Comparison of ENCODE assay signal across 15 cellular contexts in genomic region chr20:17955302-17955701, GRCh38. TPM values are rescaled to one million over a fixed set of nuclear protein-coding genes. Genes with fewer than 3 reads are reported as not detected.
DNase-seq lines count a peak whose midpoint lies in the region; ATAC-seq, FAIRE-seq and TF ChIP-seq lines count a peak whose summit lies in the region.
"Had no signal": no experiment of that assay in that cellular context is flagged by ENCODE, and none has a peak within 500 bp of the region (broad histone marks: within the 10 kb centered on the region; RNA-seq: fewer than 3 reads in every experiment).

No MANE protein-coding gene starts in this region.

- no peak for TF ChIP-seq EP300 in GM12878 (IDR thresholded peaks at IDR 0.05; ENCODE audit: borderline replicate concordance in 1 of 2, control insufficient read depth in 1 of 2, low read depth in 2 of 2, low read length in 2 of 2)

- WGBS in GM12878 (ENCODE audit: insufficient coverage, insufficient replicate concordance, low lambda C conversion rate, missing lambda C conversion rate), result 11% methylated on average over 3 of the region's 3 CpGs

- H3K4me3 ChIP-seq in OCI-LY1 (ENCODE audit: low read depth, low read length, poor library complexity, severe bottlenecking), result no peak overlapping the region
- H3K4me3 ChIP-seq in GM12878, result peak overlapping the region; percentile 43; the same call in 1 of the 2 replicates
- no peak overlapping the region for H3K4me3 ChIP-seq in effector memory CD4-positive, alpha-beta T cell (ENCODE audit: insufficient read depth, low read depth, low read length, poor library complexity, severe bottlenecking)
- H3K4me3 ChIP-seq: pancreas, tibial artery had no signal

- H3K4me2 ChIP-seq in OCI-LY1 (ENCODE audit: low read length) (no peak overlapping the region), GM12878 (ENCODE audit: control insufficient read depth, insufficient read depth) (peak overlapping the region; percentile 56; the same call in 1 of the 2 replicates)

- no peak overlapping the region for H2AFZ ChIP-seq in OCI-LY1 (ENCODE audit: low read length)
- no peak overlapping the region for H2AFZ ChIP-seq in GM12878 (ENCODE audit: control insufficient read depth, low read depth, low read length)

- H3F3A ChIP-seq in OCI-LY1 (ENCODE audit: insufficient read depth, low read length), result no peaks in the 10 kb centered on the region

- in situ Hi-C loops in GM12878 (cut with MboI), result no loop called here

- H3K27me3 ChIP-seq in OCI-LY1 (ENCODE audit: insufficient read depth, low read length) (no peaks in the 10 kb centered on the region), GM12878 (replicated peaks in 1 of 2; ENCODE audit: control insufficient read depth in 2 of 2, insufficient read depth in 2 of 2, low read length in 1 of 2) (no peaks in the 10 kb centered on the region)
- no peaks in the 10 kb centered on the region for H3K27me3 ChIP-seq in effector memory CD4-positive, alpha-beta T cell (replicated peaks; ENCODE audit: control insufficient read depth, insufficient read depth, low read length, poor library complexity, severe bottlenecking)
- H3K27me3 ChIP-seq: pancreas, tibial artery had no signal

- H3K9me3 Mint-ChIP-seq in activated CD4-positive, alpha-beta T cell treated with anti-CD3 and anti-CD28 coated beads, Interleukin-2, amount 10 ng/mL, durations not matched to agents 24 days and 14 days, result no peaks in the 10 kb centered on the region
- H3K9me3 Mint-ChIP-seq in progenitor cell of endocrine pancreas (ENCODE audit: low read depth), result no peaks in the 10 kb centered on the region
- H3K9me3 Mint-ChIP-seq: dendritic cell treated with granulocyte-macrophage colony-stimulating factor and Interleukin-4, amounts not matched to agents 40 ng/mL and 50 ng/mL, for 4 days had no signal

- RAD21 ChIA-PET in GM12878 (lab: Charles Lee; ENCODE audit: unreplicated experiment), result interaction anchor here (0.6 to 4.8 kb wide), 7 partner anchors 9 to 413 kb away, joined by 3 to 31 read pairs (median 4); partner anchors contain the start of gene RRBP1

- peak overlapping the region; percentile 16 for H3K4me3 Mint-ChIP-seq in activated CD4-positive, alpha-beta T cell treated with anti-CD3 and anti-CD28 coated beads, Interleukin-2, amount 10 ng/mL, durations not matched to agents 24 days and 14 days
- H3K4me3 Mint-ChIP-seq in progenitor cell of endocrine pancreas (ENCODE audit: low read depth), result no peak overlapping the region
- H3K4me3 Mint-ChIP-seq: dendritic cell treated with granulocyte-macrophage colony-stimulating factor and Interleukin-4, amounts not matched to agents 40 ng/mL and 50 ng/mL, for 4 days had no signal

- no peak for FAIRE-seq in GM12878 (lab: Jason Lieb, UNC)
- FAIRE-seq: HTR-8/SVneo, pancreas had no signal

- TF ChIP-seq CTCF in OCI-LY1 (IDR thresholded peaks at IDR 0.05; ENCODE audit: low read length), result no peak
- no peak for TF ChIP-seq CTCF in GM12878 (IDR thresholded peaks at IDR 0.05 in 2 of 3, conservative IDR thresholded peaks at IDR 0.05 in 1 of 3; ENCODE audit: control insufficient read depth in 2 of 3, extremely low read depth in 1 of 3, insufficient read depth in 1 of 3, low read depth in 3 of 3, low read length in 3 of 3)
- no peak for TF ChIP-seq CTCF in progenitor cell of endocrine pancreas (IDR thresholded peaks at IDR 0.05; ENCODE audit: unreplicated experiment)

- H3K79me2 ChIP-seq in OCI-LY1 (ENCODE audit: insufficient read depth, low read length), result peaks cover 68% of the 10 kb centered on the region
- H3K79me2 ChIP-seq in GM12878 (ENCODE audit: control insufficient read depth, insufficient read depth, low read length), result peaks cover 78% of the 10 kb centered on the region

- H4K20me1 ChIP-seq in OCI-LY1 (ENCODE audit: insufficient read depth, low read length), result peaks cover 3% of the 10 kb centered on the region; the same call in 1 of the 2 replicates
- H4K20me1 ChIP-seq in GM12878 (ENCODE audit: control insufficient read depth, insufficient read depth), result peaks cover 7% of the 10 kb centered on the region

- no TSS peak for BruUV-seq in GM12878 (replicated peaks; lab: Mats Ljungman, UMichigan)

- peaks cover 63% of the 10 kb centered on the region for H3K4me1 Mint-ChIP-seq in activated CD4-positive, alpha-beta T cell treated with anti-CD3 and anti-CD28 coated beads, Interleukin-2, amount 10 ng/mL, durations not matched to agents 24 days and 14 days
- H3K4me1 Mint-ChIP-seq in progenitor cell of endocrine pancreas (ENCODE audit: low read depth), result peaks cover 45% of the 10 kb centered on the region

- peak overlapping the region; percentile 90 for H3K27ac Mint-ChIP-seq in activated CD4-positive, alpha-beta T cell treated with anti-CD3 and anti-CD28 coated beads, Interleukin-2, amount 10 ng/mL, durations not matched to agents 24 days and 14 days
- H3K27ac Mint-ChIP-seq in progenitor cell of endocrine pancreas, result peak overlapping the region; percentile 91

- no peaks in the 10 kb centered on the region for H3K9me2 ChIP-seq in OCI-LY1 (ENCODE audit: low read depth, low read length)

- no peak for ATAC-seq in GM12878
- ATAC-seq in GM19035 (IDR thresholded peaks at IDR 0.05; ENCODE audit: unreplicated experiment), result no peak
- ATAC-seq: pancreas had no signal

- POLR2A ChIA-PET in GM12878 (lab: Charles Lee), result interaction anchor here (0.7 to 4.8 kb wide), 4 partner anchors 11 to 51 kb away, joined by 3 to 74 read pairs (median 20); partner anchors contain the start of genes MGME1 and SNX5

- intact Hi-C loops in activated CD4-positive, alpha-beta T cell treated with anti-CD3 and anti-CD28 coated beads, Interleukin-2, amount 10 ng/mL, durations not matched to agents 24 days and 14 days (cut with micrococcal nuclease), result loop anchor here (1.0 kb wide), 1 partner anchor 11 kb away; no protein-coding TSS in a partner anchor
- intact Hi-C loops in GM12878 (cut with micrococcal nuclease; ENCODE audit: unreplicated experiment), result loop anchor here (5.0 kb wide), 1 partner anchor 37 kb away; no protein-coding TSS in a partner anchor

- H3K9me3 ChIP-seq in OCI-LY1 (ENCODE audit: low read length) (no peaks in the 10 kb centered on the region), GM12878 (replicated peaks; ENCODE audit: control insufficient read depth, insufficient read depth, low read length) (no peaks in the 10 kb centered on the region)
- no peaks in the 10 kb centered on the region for H3K9me3 ChIP-seq in effector memory CD4-positive, alpha-beta T cell (ENCODE audit: control insufficient read depth, low read length)
- H3K9me3 ChIP-seq: pancreas, tibial artery had no signal

- H3K9ac ChIP-seq in OCI-LY1 (ENCODE audit: low read length), result no peak overlapping the region
- H3K9ac ChIP-seq in GM12878 (ENCODE audit: control insufficient read depth, insufficient read depth, low read length), result no peak overlapping the region

- peak; percentile 64 for DNase-seq in activated CD4-positive, alpha-beta T cell treated with anti-CD3 and anti-CD28 coated beads, Interleukin-2, amount 10 ng/mL, durations not matched to agents 24 days and 14 days
- DNase-seq in activated CD4-positive, alpha-beta T cell treated with anti-CD3 and anti-CD28 coated beads, Interleukin-2, amount 50 U/mL, for 1 hour, result no peak
- no peak for DNase-seq in GM12878 (ENCODE audit: low read depth, low spot score)
- no peak for DNase-seq in progenitor cell of endocrine pancreas (ENCODE audit: low spot score, unreplicated experiment)
- no peak for DNase-seq in effector memory CD4-positive, alpha-beta T cell
- no peak for DNase-seq in activated effector memory CD4-positive, alpha-beta T cell treated with anti-CD3 and anti-CD28 coated beads, Interleukin-2, amount 50 U/mL, for 16 hours
- DNase-seq: activated CD4-positive, alpha-beta T cell treated with anti-CD3 and anti-CD28 coated beads for 48 hours; NCI-H1092 treated with DMSO at 0.1 percent for 48 hours; pancreas; stimulated activated CD4-positive, alpha-beta T cell treated with anti-CD3 and anti-CD28 coated beads, Interleukin-12 subunit alpha, Interleukin-12 subunit beta, amount 100 ng/mL, for 4 hours; tibial artery had no signal

- TF ChIP-seq POLR2A in GM12878 (IDR thresholded peaks at IDR 0.05; ENCODE audit: low read depth, low read length), result no peak

- SMC1A ChIA-PET in GM12878 (lab: Charles Lee; ENCODE audit: uncharacterized antibody, unreplicated experiment), result interaction anchor here (0.7 to 5.7 kb wide), 13 partner anchors 10 to 383 kb away, joined by 3 to 32 read pairs (median 5); partner anchors contain the start of gene SNX5

- H3K36me3 Mint-ChIP-seq in activated CD4-positive, alpha-beta T cell treated with anti-CD3 and anti-CD28 coated beads, Interleukin-2, amount 10 ng/mL, durations not matched to agents 24 days and 14 days (ENCODE audit: low read depth), result peaks cover 72% of the 10 kb centered on the region
- peaks cover 34% of the 10 kb centered on the region for H3K36me3 Mint-ChIP-seq in progenitor cell of endocrine pancreas (ENCODE audit: insufficient read depth)

- H3K4me1 ChIP-seq in OCI-LY1 (ENCODE audit: insufficient read depth, low read length, severe bottlenecking) (peaks cover 45% of the 10 kb centered on the region), GM12878 (ENCODE audit: control insufficient read depth, insufficient read depth, low read length) (peaks cover 38% of the 10 kb centered on the region)
- H3K4me1 ChIP-seq in effector memory CD4-positive, alpha-beta T cell (ENCODE audit: control insufficient read depth, insufficient read depth, low read length, poor library complexity, severe bottlenecking), result peaks cover 11% of the 10 kb centered on the region

- H3K27ac ChIP-seq in OCI-LY1 (ENCODE audit: low read depth, low read length, poor library complexity, severe bottlenecking), result peak overlapping the region; percentile 38
- H3K27ac ChIP-seq in GM12878 (ENCODE audit: control insufficient read depth, insufficient read depth), result peak overlapping the region; percentile 59
- H3K27ac ChIP-seq in effector memory CD4-positive, alpha-beta T cell (ENCODE audit: insufficient read depth, low read length, poor library complexity, severe bottlenecking), result no peak overlapping the region
- H3K27ac ChIP-seq: pancreas, tibial artery had no signal

- H3K27me3 Mint-ChIP-seq in activated CD4-positive, alpha-beta T cell treated with anti-CD3 and anti-CD28 coated beads, Interleukin-2, amount 10 ng/mL, durations not matched to agents 24 days and 14 days, result no peaks in the 10 kb centered on the region
- no peaks in the 10 kb centered on the region for H3K27me3 Mint-ChIP-seq in progenitor cell of endocrine pancreas
- H3K27me3 Mint-ChIP-seq: dendritic cell treated with granulocyte-macrophage colony-stimulating factor and Interleukin-4, amounts not matched to agents 40 ng/mL and 50 ng/mL, for 4 days had no signal

- peaks cover 99% of the 10 kb centered on the region for H3K36me3 ChIP-seq in OCI-LY1 (ENCODE audit: insufficient read depth, low read length)
- peaks cover 15 to 34% of the 10 kb centered on the region in 2 experiments for H3K36me3 ChIP-seq in GM12878 (ENCODE audit: control insufficient read depth in 2 of 2, insufficient read depth in 2 of 2, low read length in 1 of 2)
- peaks cover 60% of the 10 kb centered on the region for H3K36me3 ChIP-seq in effector memory CD4-positive, alpha-beta T cell (ENCODE audit: control insufficient read depth, insufficient read depth, low read length)

- no peak for TF ChIP-seq RAD21 in GM12878 (IDR thresholded peaks at IDR 0.05; ENCODE audit: insufficient read depth, low read depth, low read length)

- CTCF ChIA-PET in GM12878 (lab: Yijun Ruan, JAX), result interaction anchor here (0.8 to 8.9 kb wide), 9 partner anchors 8 to 276 kb away, joined by 3 to 88 read pairs (median 8); partner anchors contain the start of genes MGME1 and SNX5

RNA-seq across cellular contexts. Expression of gene SNX5, which starts 13.3 kb away (rescaled TPM):
- total RNA-seq in activated CD4-positive, alpha-beta T cell treated with anti-CD3 and anti-CD28 coated beads, Interleukin-2, amount 10 ng/mL, durations not matched to agents 24 days and 14 days, result 230 and 240 TPM in 2 replicates
- 632 and 668 TPM in 2 replicates for total RNA-seq in GM12878 (2013; cell fraction: nucleolus; rRNA removed)
- 254 and 275 TPM in 2 replicates for total RNA-seq in GM12878 (2014; rRNA removed)
- 303 and 316 TPM in 2 replicates for total RNA-seq in GM12878 (2014; rRNA removed; fragmentation: Illumina TruSeq; extraction: Trizol)
- total RNA-seq in GM12878 (2021), result 216 and 236 TPM in 2 replicates
- 155 TPM for polyA plus RNA-seq in GM12878 (2011; ENCODE audit: low read depth)
- polyA plus RNA-seq in GM12878 (2011; rRNA removed), result 288 and 497 TPM in 2 replicates
- 153 and 185 TPM in 2 replicates for polyA plus RNA-seq in GM12878 (2011; cell fraction: cytosol; rRNA removed)
- polyA plus RNA-seq in GM12878 (2011; cell fraction: nucleus; rRNA removed), result 284 and 322 TPM in 2 replicates
- polyA plus RNA-seq in GM12878 (2012), result 206 and 209 TPM in 2 replicates
- 301 and 362 TPM in 2 replicates for polyA plus RNA-seq in GM12878 (2014; fragmentation: Illumina TruSeq; extraction: Trizol)
- 100 to 1,000 TPM in 1 of 2 experiments, 10 to 100 TPM in 1; 92.9 to 152 TPM for polyA plus RNA-seq in GM12878 (2014; fragmentation: Nextera tagmentation; extraction: Ambion mirVana)
- polyA plus RNA-seq in GM12878 (2014; rRNA removed), result 242 and 292 TPM in 2 replicates
- 100 to 1,000 TPM; 154 to 178 TPM for polyA plus RNA-seq in GM12878 (2016; fragmentation: Nextera tagmentation; extraction: Ambion mirVana)
- polyA minus RNA-seq in GM12878 (2011; rRNA and poly(A)+ RNA removed), result 166 and 193 TPM in 2 replicates
- polyA minus RNA-seq in GM12878 (2011; cell fraction: cytosol; rRNA and poly(A)+ RNA removed), result 77.5 and 93.6 TPM in 2 replicates
- polyA minus RNA-seq in GM12878 (2011; cell fraction: nucleus; rRNA and poly(A)+ RNA removed), result 192 and 319 TPM in 2 replicates
- 106 and 109 TPM in 2 replicates for total RNA-seq in progenitor cell of endocrine pancreas

RNA-seq across cellular contexts. Expression of gene MGME1, which starts 13.5 kb away (rescaled TPM):
- 32.7 and 34.3 TPM in 2 replicates for total RNA-seq in activated CD4-positive, alpha-beta T cell treated with anti-CD3 and anti-CD28 coated beads, Interleukin-2, amount 10 ng/mL, durations not matched to agents 24 days and 14 days
- 31.0 and 35.6 TPM in 2 replicates for total RNA-seq in GM12878 (2013; cell fraction: nucleolus; rRNA removed)
- total RNA-seq in GM12878 (2014; rRNA removed), result 15.7 and 18.0 TPM in 2 replicates
- 33.6 and 33.7 TPM in 2 replicates for total RNA-seq in GM12878 (2014; rRNA removed; fragmentation: Illumina TruSeq; extraction: Trizol)
- total RNA-seq in GM12878 (2021), result 26.8 and 27.6 TPM in 2 replicates
- 24.8 TPM for polyA plus RNA-seq in GM12878 (2011; ENCODE audit: low read depth)
- 35.2 and 46.4 TPM in 2 replicates for polyA plus RNA-seq in GM12878 (2011; rRNA removed)
- 16.6 and 18.2 TPM in 2 replicates for polyA plus RNA-seq in GM12878 (2011; cell fraction: cytosol; rRNA removed)
- 15.8 and 17.2 TPM in 2 replicates for polyA plus RNA-seq in GM12878 (2011; cell fraction: nucleus; rRNA removed)
- polyA plus RNA-seq in GM12878 (2012), result 23.4 and 24.9 TPM in 2 replicates
- polyA plus RNA-seq in GM12878 (2014; fragmentation: Illumina TruSeq; extraction: Trizol), result 44.8 and 48.9 TPM in 2 replicates
- 10 to 100 TPM; 13.4 to 14.1 TPM for polyA plus RNA-seq in GM12878 (2014; fragmentation: Nextera tagmentation; extraction: Ambion mirVana)
- 21.2 and 24.7 TPM in 2 replicates for polyA plus RNA-seq in GM12878 (2014; rRNA removed)
- polyA plus RNA-seq in GM12878 (2016; fragmentation: Nextera tagmentation; extraction: Ambion mirVana), result 10 to 100 TPM; 37.9 to 40.8 TPM
- polyA minus RNA-seq in GM12878 (2011; rRNA and poly(A)+ RNA removed), result 23.3 and 27.0 TPM in 2 replicates
- 14.6 and 16.2 TPM in 2 replicates for polyA minus RNA-seq in GM12878 (2011; cell fraction: cytosol; rRNA and poly(A)+ RNA removed)
- 18.8 and 21.9 TPM in 2 replicates for polyA minus RNA-seq in GM12878 (2011; cell fraction: nucleus; rRNA and poly(A)+ RNA removed)
- 20.3 and 24.6 TPM in 2 replicates for total RNA-seq in progenitor cell of endocrine pancreas
